Comparison of ENCODE assay signal across 8 cellular contexts in genomic region chr13:77565635-77566034, GRCh38. TPM values are rescaled to one million over a fixed set of nuclear protein-coding genes. Genes with fewer than 3 reads are reported as not detected.
DNase-seq lines count a peak whose midpoint lies in the region; ATAC-seq, FAIRE-seq and TF ChIP-seq lines count a peak whose summit lies in the region.

No MANE protein-coding gene starts in this region.

- H3K4me2 ChIP-seq in hepatocyte, result no peak overlapping the region

- H3K27me3 ChIP-seq in hepatocyte, result no peaks in the 10 kb centered on the region

- ATAC-seq in GM21423 (IDR thresholded peaks at IDR 0.05; ENCODE audit: unreplicated experiment) (peak; percentile 67), left colon (no peak)

- H3K27ac ChIP-seq in hepatocyte, result no peak overlapping the region

- H3K36me3 ChIP-seq in hepatocyte (replicated peaks; ENCODE audit: insufficient read depth, low read depth), result no peaks in the 10 kb centered on the region

- H3K79me2 ChIP-seq in hepatocyte, result no peaks in the 10 kb centered on the region

- H4K20me1 ChIP-seq in hepatocyte (ENCODE audit: insufficient read depth, poor library complexity, severe bottlenecking), result no peaks in the 10 kb centered on the region

- H2AFZ ChIP-seq in hepatocyte, result no peak overlapping the region

- WGBS in hepatocyte (ENCODE audit: low lambda C conversion rate, missing lambda C conversion rate), result 9% methylated on average over 2 of the region's 2 CpGs

- H3K9me2 ChIP-seq in hepatocyte (replicated peaks; ENCODE audit: insufficient read depth), result no peaks in the 10 kb centered on the region

- TF ChIP-seq CTCF in LNCAP (IDR thresholded peaks at IDR 0.05), result peak; percentile 63
- peak; percentile 65 for TF ChIP-seq CTCF in hepatocyte (IDR thresholded peaks at IDR 0.05; ENCODE audit: poor library complexity)

- intact Hi-C loops in left colon (cut with DNase I, micrococcal nuclease), result no loop called here

- H3K9me3 ChIP-seq in hepatocyte (ENCODE audit: low read depth), result no peaks in the 10 kb centered on the region

- no peak overlapping the region for H3K4me3 ChIP-seq in hepatocyte

- FAIRE-seq in urothelium cell line (lab: Jason Lieb, UNC), result no peak

- DNase-seq in Daoy (ENCODE audit: low read depth) (peak; percentile 13), SW480 (ENCODE audit: low spot score) (peak; percentile 56), hepatocyte (ENCODE audit: low spot score) (peak; percentile 33), urothelium cell line (ENCODE audit: low spot score) (peak; percentile 4), left colon (no peak)
- DNase-seq in effector CD4-positive, alpha-beta T cell, result no peak

- no peaks in the 10 kb centered on the region for H3K4me1 ChIP-seq in hepatocyte (ENCODE audit: insufficient read depth)

RNA-seq across cellular contexts. Expression of gene SCEL, which starts 30.1 kb away (rescaled TPM):
- 0.29 TPM in 1 of 2 replicates, not detected in the other for total RNA-seq in Daoy (2014; rRNA removed; shearing (Covaris generic))
- total RNA-seq in hepatocyte (3.3 and 5.4 TPM in 2 replicates), left colon (1 to 10 TPM; 1.9 to 2.7 TPM)
- 2.4 and 5.8 TPM in 2 replicates for polyA plus RNA-seq in hepatocyte

Comparison
In these comparisons a context has a peak if more than half of its experiments do, and no peak if none do; other contexts are left out.
1. DNase-seq: peak in Daoy (single experiment), SW480 (single experiment), hepatocyte (single experiment) and urothelium cell line (single experiment); none in effector CD4-positive, alpha-beta T cell (single experiment) and left colon (0 of 2).